ENCODE assay signal across 17 cellular contexts in genomic region chr13:61406275-61406674, GRCh38. TPM values are rescaled to one million over a fixed set of nuclear protein-coding genes. Genes with fewer than 3 reads are reported as not detected.
DNase-seq lines count a peak whose midpoint lies in the region; ATAC-seq and TF ChIP-seq lines count a peak whose summit lies in the region.
"Had no signal": no experiment of that assay in that cellular context is flagged by ENCODE, and none has a peak within 500 bp of the region (broad histone marks: within the 10 kb centered on the region; RNA-seq: fewer than 3 reads in every experiment).

No MANE protein-coding gene starts in this region.

- H3F3A ChIP-seq in smooth muscle cell (ENCODE audit: low read depth), result no peaks in the 10 kb centered on the region

- H3K4me1 ChIP-seq in smooth muscle cell (ENCODE audit: low read depth), result no peaks in the 10 kb centered on the region
- H3K4me1 ChIP-seq: HAP-1 had no signal

- DNase-seq in Right ventricle myocardium superior, result no peak
- DNase-seq in Right ventricle myocardium inferior (ENCODE audit: missing footprints), result no peak
- peak; percentile 22 for DNase-seq in NCI-H2029 treated with DMSO at 0.1 percent for 48 hours (lab: John Stamatoyannopoulos, UW)
- DNase-seq in SK-MEL-5 (ENCODE audit: low read depth, low spot score), result peak; percentile 65
- no peak for DNase-seq in smooth muscle cell (lab: John Stamatoyannopoulos, UW; ENCODE audit: unreplicated experiment)
- DNase-seq in DMS114 treated with DMSO at 0.1 percent for 48 hours (lab: John Stamatoyannopoulos, UW; ENCODE audit: unreplicated experiment), result no peak
- DNase-seq: DMS79, NCI-H2081, NCI-H226, NCI-H526 treated with DMSO at 0.1 percent for 48 hours, T-helper 1 cell, T1000 had no signal

- ATAC-seq in Right ventricle myocardium superior (ENCODE audit: poor library complexity), result peak; percentile 22
- ATAC-seq in Right ventricle myocardium inferior, result no peak
- no peak for ATAC-seq in HG03521 (IDR thresholded peaks at IDR 0.05; ENCODE audit: unreplicated experiment)
- ATAC-seq: SK-N-SH treated with all-trans-retinoic acid at 6 μM for 48 hours had no signal

- no peak overlapping the region for H3K9ac ChIP-seq in smooth muscle cell (ENCODE audit: low read depth)

- no peaks in the 10 kb centered on the region for H3K9me3 ChIP-seq in smooth muscle cell (replicated peaks; ENCODE audit: low read depth)
- H3K9me3 ChIP-seq: HAP-1 had no signal

- H3K36me3 ChIP-seq in smooth muscle cell (ENCODE audit: low read depth), result no peaks in the 10 kb centered on the region
- H3K36me3 ChIP-seq: HAP-1 had no signal

- in situ Hi-C loops in SK-MEL-5 (cut with HindIII; ENCODE audit: low pct_unique_long_range_greater_than_20kb, low sequenced_read_pairs), result no loop called here

- no peaks in the 10 kb centered on the region for H3K79me2 ChIP-seq in smooth muscle cell (ENCODE audit: low read depth)

- H4K20me1 ChIP-seq in smooth muscle cell (ENCODE audit: low read depth), result no peaks in the 10 kb centered on the region

- H3K27me3 ChIP-seq in smooth muscle cell (ENCODE audit: low read depth), result peaks cover 7% of the 10 kb centered on the region

- H3K4me3 ChIP-seq in smooth muscle cell, result no peak overlapping the region
- H3K4me3 ChIP-seq: HAP-1 had no signal

- no peak overlapping the region for H2AFZ ChIP-seq in smooth muscle cell (ENCODE audit: low read depth)

- no peak for TF ChIP-seq CTCF in smooth muscle cell (IDR thresholded peaks at IDR 0.05; ENCODE audit: borderline replicate concordance, insufficient read depth, poor library complexity, severe bottlenecking)

- intact Hi-C loops in Right ventricle myocardium superior (cut with DNase I) (no loop called here), Right ventricle myocardium inferior (cut with DNase I) (no loop called here)

- H3K4me2 ChIP-seq in smooth muscle cell, result no peak overlapping the region

- no peak overlapping the region for H3K27ac ChIP-seq in smooth muscle cell (ENCODE audit: low read depth)
- H3K27ac ChIP-seq: C4-2B had no signal

- WGBS in smooth muscle cell (ENCODE audit: low lambda C conversion rate), result 80% methylated on average over 1 of the region's 1 CpG

RNA-seq across cellular contexts. Expression of gene PCDH20, which starts 9.4 kb away (rescaled TPM):
- 0.83 TPM for total RNA-seq in Right ventricle myocardium superior
- 2.2 TPM for total RNA-seq in Right ventricle myocardium inferior
- 2.8 and 3.3 TPM in 2 replicates for total RNA-seq in SK-MEL-5 (2014; rRNA removed; shearing (Covaris generic))
- polyA plus RNA-seq in SK-MEL-5 (2015; cell fraction: cytosol; rRNA removed), result 0.65 and 0.79 TPM in 2 replicates
- polyA plus RNA-seq in SK-MEL-5 (2015; cell fraction: nucleus; rRNA removed), result 0.24 and 0.57 TPM in 2 replicates
- total RNA-seq in smooth muscle cell, result 0.04 and 0.63 TPM in 2 replicates
- not detected in 2 replicates for polyA plus RNA-seq in smooth muscle cell
- total RNA-seq: G401 had no signal

Comparison
In these comparisons a context has a peak if more than half of its experiments do, and no peak if none do; other contexts are left out.
1. DNase-seq: peak in NCI-H2029 treated with DMSO at 0.1 percent for 48 hours (single experiment) and SK-MEL-5 (single experiment); none in Right ventricle myocardium superior (single experiment), Right ventricle myocardium inferior (single experiment), smooth muscle cell (single experiment) and DMS114 treated with DMSO at 0.1 percent for 48 hours (single experiment).